ENCODE assay signal across 20 cellular contexts in genomic region chr3:105951043-105951442, GRCh38.
A peak's percentile ranks its signal among the peaks of the same experiment; 100 is the strongest.
DNase-seq lines count a peak whose midpoint lies in the region; ATAC-seq and TF ChIP-seq lines count a peak whose summit lies in the region.
"Had no signal": no experiment of that assay in that cellular context is flagged by ENCODE, and none has a peak within 500 bp of the region (broad histone marks: within the 10 kb centered on the region; RNA-seq: fewer than 3 reads in every experiment).

No MANE protein-coding gene starts in this region.

- H3K36me3 ChIP-seq in GM23248 (ENCODE audit: low read depth) (no peaks in the 10 kb centered on the region), parathyroid adenoma (ENCODE audit: control insufficient read depth, insufficient read depth, low read length) (no peaks in the 10 kb centered on the region)
- H3K36me3 ChIP-seq: BLaER1 treated with 17β-estradiol and CSF1 and Interleukin-3, amounts not matched to agents 10 nM and 100 nM had no signal

- no peaks in the 10 kb centered on the region for H4K20me1 ChIP-seq in GM23248 (ENCODE audit: insufficient read depth)
- H4K20me1 ChIP-seq: BLaER1 treated with 17β-estradiol and CSF1 and Interleukin-3, amounts not matched to agents 10 nM and 100 nM had no signal

- H3K79me2 ChIP-seq in GM23248 (ENCODE audit: insufficient read depth) (no peaks in the 10 kb centered on the region), parathyroid adenoma (no peaks in the 10 kb centered on the region)

- ATAC-seq in GM19023 (IDR thresholded peaks at IDR 0.05; ENCODE audit: unreplicated experiment) (no peak), GM18858 (IDR thresholded peaks at IDR 0.05; ENCODE audit: unreplicated experiment) (no peak)
- ATAC-seq: CD8-positive, alpha-beta T cell; Panc1 had no signal

- no peaks in the 10 kb centered on the region; the same call in 1 of the 2 replicates for H3K9me2 ChIP-seq in GM23248 (ENCODE audit: insufficient read depth)

- WGBS in GM23248 (ENCODE audit: low coverage in 1 of 2, low lambda C conversion rate in 2 of 2, missing lambda C conversion rate in 2 of 2), 2 experiments: 94 to 97% methylated on average over 2 of the region's 2 CpGs

- H2AFZ ChIP-seq in GM23248 (0 out of 2 replicates have a peak overlapping the region, but pooled peaks have one; percentile 11), parathyroid adenoma (peak overlapping the region; percentile 18)

- in situ Hi-C loops in GM23248 (cut with MboI): no loop called here

- no peak overlapping the region for H3K4me3 ChIP-seq in GM23248
- no peak overlapping the region for H3K4me3 ChIP-seq in parathyroid adenoma (ENCODE audit: low read depth, low read length)
- H3K4me3 ChIP-seq: BLaER1 treated with 17β-estradiol and CSF1 and Interleukin-3, amounts not matched to agents 10 nM and 100 nM; SK-N-MC had no signal

- no peak overlapping the region for H3K27ac ChIP-seq in GM23248
- H3K27ac ChIP-seq in parathyroid adenoma: no peak overlapping the region
- H3K27ac ChIP-seq: BLaER1 treated with 17β-estradiol and CSF1 and Interleukin-3, amounts not matched to agents 10 nM and 100 nM; HL-60; SK-N-MC had no signal

- H3F3A ChIP-seq in GM23248 (ENCODE audit: insufficient read depth): peaks cover 7% of the 10 kb centered on the region; the same call in 1 of the 2 replicates

- no peaks in the 10 kb centered on the region for H3K9me3 ChIP-seq in GM23248 (ENCODE audit: low read depth)
- no peaks in the 10 kb centered on the region for H3K9me3 ChIP-seq in parathyroid adenoma (ENCODE audit: control insufficient read depth, low read length)

- no peak for DNase-seq in GM23248
- DNase-seq in amniotic epithelial cell (ENCODE audit: low read depth): peak; percentile 66
- DNase-seq in foreskin melanocyte: peak; percentile 57
- no peak for DNase-seq in NCI-H1105 (lab: John Stamatoyannopoulos, UW)
- DNase-seq: Calu3; CD8-positive, alpha-beta T cell; DMS53; EL; H7; NCI-H1436; NCI-H1930; NCI-H2171; NCI-H526 had no signal

- H3K4me2 ChIP-seq in GM23248 (ENCODE audit: unreplicated experiment) (no peak overlapping the region), parathyroid adenoma (ENCODE audit: low read length) (no peak overlapping the region)
- H3K4me2 ChIP-seq: BLaER1 treated with 17β-estradiol and CSF1 and Interleukin-3, amounts not matched to agents 10 nM and 100 nM had no signal

- H3K27me3 ChIP-seq in GM23248 (replicated peaks; ENCODE audit: insufficient read depth): no peaks in the 10 kb centered on the region
- H3K27me3 ChIP-seq in parathyroid adenoma (ENCODE audit: control insufficient read depth, insufficient read depth, low read length): no peaks in the 10 kb centered on the region
- H3K27me3 ChIP-seq: BLaER1 treated with 17β-estradiol and CSF1 and Interleukin-3, amounts not matched to agents 10 nM and 100 nM had no signal

- H3K4me1 ChIP-seq in GM23248 (ENCODE audit: insufficient read depth) (peaks cover 30% of the 10 kb centered on the region), parathyroid adenoma (no peaks in the 10 kb centered on the region)

- no peak for TF ChIP-seq CTCF in parathyroid adenoma (IDR thresholded peaks at IDR 0.05)

- H3K9ac ChIP-seq in GM23248: no peak overlapping the region
- no peak overlapping the region for H3K9ac ChIP-seq in parathyroid adenoma
- H3K9ac ChIP-seq: BLaER1 treated with 17β-estradiol and CSF1 and Interleukin-3, amounts not matched to agents 10 nM and 100 nM had no signal

Comparison
In these comparisons a context has a peak if more than half of its experiments do, and no peak if none do; other contexts are left out.
1. DNase-seq: peak in amniotic epithelial cell (single experiment) and foreskin melanocyte (single experiment); none in GM23248 (single experiment) and NCI-H1105 (single experiment).